Comparison of ENCODE assay signal across 23 cellular contexts in the genomic region with DNA sequence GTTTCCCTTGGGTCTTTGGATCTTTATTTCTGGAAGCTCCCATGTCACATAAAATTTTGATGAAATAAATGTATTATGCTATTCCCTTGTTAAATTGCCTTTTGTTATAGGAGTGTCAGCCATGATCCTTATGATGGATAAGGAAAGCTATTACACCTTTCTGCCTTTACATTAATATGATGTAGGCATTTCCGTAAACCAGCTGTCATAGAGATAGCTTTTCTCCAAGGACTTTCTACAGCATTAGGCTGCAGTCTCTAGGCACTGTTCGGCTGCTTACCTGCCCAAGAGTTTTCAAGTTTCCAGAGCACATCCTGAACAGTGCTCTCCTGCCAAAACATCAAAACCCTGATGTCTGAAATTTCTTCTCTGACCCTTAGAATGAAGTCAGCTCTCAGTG.
"Had no signal": no experiment of that assay in that cellular context is flagged by ENCODE, and none has a peak within 500 bp of the region (broad histone marks: within the 10 kb centered on the region; RNA-seq: fewer than 3 reads in every experiment).

No MANE protein-coding gene starts in this region.

- H3K27ac ChIP-seq: lower lobe of right lung, thoracic aorta, vagina had no signal

- ATAC-seq: activated CD4-positive, alpha-beta T cell treated with anti-CD3 and anti-CD28 coated beads for 36 hours; left lobe of liver; lower lobe of right lung; natural killer cell treated with Interleukin-12 subunit alpha and Interleukin-12 subunit beta and Interleukin-15 and Interleukin-18, amount 100 ng/mL, for 72 hours; sciatic nerve; stimulated activated memory B cell treated with anti-CD40 and anti-IgM and Interleukin-4, amounts not matched to agents 10 μg/mL and 1 μg/mL and 100 μg/mL, for 72 hours had no signal

- H3K36me3 Mint-ChIP-seq: activated naive CD4-positive, alpha-beta T cell treated with anti-CD3 and anti-CD28 coated beads, Interleukin-2, amount 10 ng/mL, durations not matched to agents 7 days and 5 days; immature natural killer cell; natural killer cell treated with Interleukin-12 subunit alpha and Interleukin-12 subunit beta and Interleukin-15 and Interleukin-18, amount 100 ng/mL, for 72 hours; stimulated activated memory B cell treated with anti-CD40 and anti-IgM and Interleukin-4, amounts not matched to agents 10 μg/mL and 1 μg/mL and 100 μg/mL, for 72 hours; type B pancreatic cell had no signal

- H3K9me3 ChIP-seq: lower lobe of right lung, thoracic aorta, vagina had no signal

- H3K36me3 ChIP-seq: lower lobe of right lung, thoracic aorta, vagina had no signal

- H3K9me3 Mint-ChIP-seq: activated B cell treated with CpG ODN at 0.5 μM for 24 hours; activated naive CD4-positive, alpha-beta T cell treated with anti-CD3 and anti-CD28 coated beads, Interleukin-2, amount 10 ng/mL, durations not matched to agents 7 days and 5 days; dendritic cell treated with granulocyte-macrophage colony-stimulating factor and Interleukin-4, amounts not matched to agents 40 ng/mL and 50 ng/mL, for 4 days; natural killer cell treated with Interleukin-12 subunit alpha and Interleukin-12 subunit beta and Interleukin-15 and Interleukin-18, amount 100 ng/mL, for 72 hours; stimulated activated memory B cell treated with anti-CD40 and anti-IgM and Interleukin-4, amounts not matched to agents 10 μg/mL and 1 μg/mL and 100 μg/mL, for 72 hours; type B pancreatic cell had no signal

- H3K27me3 ChIP-seq: vagina had no signal

- DNase-seq: activated B cell treated with CpG ODN at 0.5 μM for 24 hours; activated CD4-positive, alpha-beta T cell treated with anti-CD3 and anti-CD28 coated beads for 36 hours; activated CD4-positive, alpha-beta T cell treated with anti-CD3 and anti-CD28 coated beads, Interleukin-2, amount 50 U/mL, for 4 hours; activated effector memory CD4-positive, alpha-beta T cell treated with Interleukin-2 at 50 U/mL for 16 hours; activated naive CD4-positive, alpha-beta T cell treated with anti-CD3 and anti-CD28 coated beads, Interleukin-2, amount 10 ng/mL, durations not matched to agents 7 days and 5 days; activated T-cell treated with anti-CD3 and anti-CD28 coated beads, Interleukin-2, amount 50 U/mL, for 48 hours; amygdala; effector CD4-positive, alpha-beta T cell; erythroblast; immature natural killer cell; lower lobe of right lung; midbrain; occipital lobe; small intestine; stimulated activated CD4-positive, alpha-beta T cell treated with anti-CD3 and anti-CD28 coated beads, Interleukin-15, amount 100 ng/mL, for 24 hours had no signal

- H3K4me3 ChIP-seq: lower lobe of right lung, thoracic aorta, vagina had no signal

- H3K27ac Mint-ChIP-seq: activated B cell treated with CpG ODN at 0.5 μM for 24 hours; activated CD4-positive, alpha-beta T cell treated with anti-CD3 and anti-CD28 coated beads for 36 hours; activated naive CD4-positive, alpha-beta T cell treated with anti-CD3 and anti-CD28 coated beads, Interleukin-2, amount 10 ng/mL, durations not matched to agents 7 days and 5 days; dendritic cell treated with granulocyte-macrophage colony-stimulating factor and Interleukin-4, amounts not matched to agents 40 ng/mL and 50 ng/mL, for 4 days; immature natural killer cell; natural killer cell treated with Interleukin-12 subunit alpha and Interleukin-12 subunit beta and Interleukin-15 and Interleukin-18, amount 100 ng/mL, for 72 hours; stimulated activated memory B cell treated with anti-CD40 and anti-IgM and Interleukin-4, amounts not matched to agents 10 μg/mL and 1 μg/mL and 100 μg/mL, for 72 hours; type B pancreatic cell had no signal

- H3K27me3 Mint-ChIP-seq: activated B cell treated with CpG ODN at 0.5 μM for 24 hours; activated naive CD4-positive, alpha-beta T cell treated with anti-CD3 and anti-CD28 coated beads, Interleukin-2, amount 10 ng/mL, durations not matched to agents 7 days and 5 days; natural killer cell treated with Interleukin-12 subunit alpha and Interleukin-12 subunit beta and Interleukin-15 and Interleukin-18, amount 100 ng/mL, for 72 hours; stimulated activated memory B cell treated with anti-CD40 and anti-IgM and Interleukin-4, amounts not matched to agents 10 μg/mL and 1 μg/mL and 100 μg/mL, for 72 hours; type B pancreatic cell had no signal

- H3K4me1 ChIP-seq: lower lobe of right lung, vagina had no signal

- H3K4me3 Mint-ChIP-seq: activated B cell treated with CpG ODN at 0.5 μM for 24 hours; activated CD4-positive, alpha-beta T cell treated with anti-CD3 and anti-CD28 coated beads for 36 hours; activated naive CD4-positive, alpha-beta T cell treated with anti-CD3 and anti-CD28 coated beads, Interleukin-2, amount 10 ng/mL, durations not matched to agents 7 days and 5 days; dendritic cell treated with granulocyte-macrophage colony-stimulating factor and Interleukin-4, amounts not matched to agents 40 ng/mL and 50 ng/mL, for 4 days; immature natural killer cell; natural killer cell treated with Interleukin-12 subunit alpha and Interleukin-12 subunit beta and Interleukin-15 and Interleukin-18, amount 100 ng/mL, for 72 hours; stimulated activated memory B cell treated with anti-CD40 and anti-IgM and Interleukin-4, amounts not matched to agents 10 μg/mL and 1 μg/mL and 100 μg/mL, for 72 hours; type B pancreatic cell had no signal

- H3K4me1 Mint-ChIP-seq: activated B cell treated with CpG ODN at 0.5 μM for 24 hours; activated CD4-positive, alpha-beta T cell treated with anti-CD3 and anti-CD28 coated beads for 36 hours; activated naive CD4-positive, alpha-beta T cell treated with anti-CD3 and anti-CD28 coated beads, Interleukin-2, amount 10 ng/mL, durations not matched to agents 7 days and 5 days; immature natural killer cell; stimulated activated memory B cell treated with anti-CD40 and anti-IgM and Interleukin-4, amounts not matched to agents 10 μg/mL and 1 μg/mL and 100 μg/mL, for 72 hours had no signal
